16 cellular contexts compared by ENCODE assay signal in the genomic region with DNA sequence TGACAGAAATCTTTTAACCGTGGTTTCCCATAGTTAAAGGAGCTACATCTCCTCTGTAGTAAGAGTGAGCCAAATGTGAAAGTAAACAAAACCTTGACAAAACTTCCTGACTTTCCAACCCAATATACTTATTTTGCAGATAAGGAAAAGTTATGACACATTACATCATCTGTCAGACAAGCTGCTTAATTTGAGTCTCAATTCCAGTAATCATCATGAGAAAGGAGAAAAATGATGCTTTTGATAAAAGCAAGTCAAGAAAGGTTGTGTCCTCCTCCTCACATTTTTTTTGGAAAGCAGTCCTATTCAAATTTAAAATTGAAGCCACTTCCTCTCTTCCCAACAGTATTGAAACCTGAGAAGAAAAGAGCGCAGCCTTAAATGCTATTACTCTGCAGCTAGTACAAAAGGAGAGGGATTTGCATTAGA.
DNase-seq lines count a peak whose midpoint lies in the region; ATAC-seq, FAIRE-seq and TF ChIP-seq lines count a peak whose summit lies in the region.
"Had no signal": no experiment of that assay in that cellular context is flagged by ENCODE, and none has a peak within 500 bp of the region (broad histone marks: within the 10 kb centered on the region; RNA-seq: fewer than 3 reads in every experiment).

No MANE protein-coding gene starts in this region.

- no peaks in the 10 kb centered on the region for H4K20me1 ChIP-seq in HepG2 (ENCODE audit: insufficient read depth, low read length)

- H3K36me3 ChIP-seq in HEK293 (ENCODE audit: control insufficient read depth in 2 of 2, insufficient read depth in 1 of 2, low read length in 2 of 2): no peaks in the 10 kb centered on the region; a peak in 1 of 3 replicates
- no peaks in the 10 kb centered on the region for H3K36me3 ChIP-seq in neuronal stem cell (replicated peaks in 1 of 2; ENCODE audit: control insufficient read depth in 2 of 2, insufficient read depth in 2 of 2, low read length in 2 of 2)
- no peaks in the 10 kb centered on the region for H3K36me3 ChIP-seq in HepG2 (replicated peaks in 1 of 2; ENCODE audit: control insufficient read depth in 1 of 2, insufficient read depth in 2 of 2, low read length in 2 of 2)

- no peak overlapping the region for H4K91ac ChIP-seq in neuronal stem cell (ENCODE audit: low read depth, low read length, poor library complexity)

- H3K4ac ChIP-seq in neuronal stem cell (ENCODE audit: low read length): no peak overlapping the region

- H3K4me1 ChIP-seq in HEK293 (ENCODE audit: control insufficient read depth, insufficient read depth, low read length): peaks cover 12% of the 10 kb centered on the region
- H3K4me1 ChIP-seq in neuronal stem cell (ENCODE audit: control insufficient read depth in 2 of 2, insufficient read depth in 1 of 2, low read depth in 1 of 2, low read length in 2 of 2): peaks cover 5 to 13% of the 10 kb centered on the region in 2 donors
- no peaks in the 10 kb centered on the region for H3K4me1 ChIP-seq in HepG2 (ENCODE audit: insufficient read depth, low read length)

- no peak overlapping the region for H2BK5ac ChIP-seq in neuronal stem cell (ENCODE audit: low read length)

- H3K9me3 ChIP-seq in HEK293 (ENCODE audit: control insufficient read depth, insufficient read depth, low read depth, low read length) (no peaks in the 10 kb centered on the region), neuronal stem cell (replicated peaks in 1 of 2; ENCODE audit: control insufficient read depth in 2 of 2, insufficient read depth in 1 of 2, low read depth in 1 of 2, low read length in 2 of 2) (no peaks in the 10 kb centered on the region), HepG2 (ENCODE audit: low read length) (no peaks in the 10 kb centered on the region)

- CTCF ChIA-PET in HEK293 (lab: Yijun Ruan, JAX) (no interaction called here), HepG2 (lab: Yijun Ruan, JAX; ENCODE audit: low intra/inter-chr PET ratio, low total read pairs) (no interaction called here)

- no peak for TF ChIP-seq POLR2A in HepG2 (IDR thresholded peaks at IDR 0.05; ENCODE audit: insufficient read depth in 1 of 2, low read depth in 2 of 2, low read length in 2 of 2)

- H2AK5ac ChIP-seq in neuronal stem cell (ENCODE audit: low read depth, low read length): no peak overlapping the region

- no peak overlapping the region for H3K23ac ChIP-seq in neuronal stem cell (ENCODE audit: low read depth, low read length, poor library complexity)

- H3K4me3 ChIP-seq in HEK293 (ENCODE audit: low read depth, low read length): no peak overlapping the region
- no peak overlapping the region for H3K4me3 ChIP-seq in fibroblast of the aortic adventitia (ENCODE audit: low read depth, low read length)
- H3K4me3 ChIP-seq in neuronal stem cell (ENCODE audit: low read length in 2 of 2): peak overlapping the region in 1 of 2 donors; percentile 9
- no peak overlapping the region for H3K4me3 ChIP-seq in HepG2 (replicated peaks in 1 of 3; ENCODE audit: insufficient read depth in 1 of 3, low read depth in 2 of 3, low read length in 3 of 3)

- TF ChIP-seq CTCF in HEK293 (tag by site-specific recombination; IDR thresholded peaks at IDR 0.05): no peak
- TF ChIP-seq CTCF in fibroblast of the aortic adventitia (IDR thresholded peaks at IDR 0.05; ENCODE audit: insufficient read depth, low read length): no peak
- TF ChIP-seq CTCF in HepG2 (CRISPR knock-in tag; IDR thresholded peaks at IDR 0.05): no peak

- no peak for FAIRE-seq in HepG2 (lab: Jason Lieb, UNC)

- H2BK15ac ChIP-seq in neuronal stem cell (ENCODE audit: low read length): no peak overlapping the region

- no peak overlapping the region for H3K9ac ChIP-seq in neuronal stem cell (ENCODE audit: low read depth, low read length, poor library complexity)
- H3K9ac ChIP-seq in HepG2 (ENCODE audit: insufficient read depth, low read depth, low read length): no peak overlapping the region

- POLR2A ChIA-PET in HEK293 (lab: Yijun Ruan, JAX): no interaction called here
- POLR2A ChIA-PET in HepG2 (lab: Yijun Ruan, JAX): no interaction called here

- no peak overlapping the region for H2BK12ac ChIP-seq in neuronal stem cell (ENCODE audit: low read length)

- peak overlapping the region; percentile 81 for H2AFZ ChIP-seq in neuronal stem cell (ENCODE audit: low read length)
- H2AFZ ChIP-seq in HepG2 (ENCODE audit: low read length): no peak overlapping the region

- no CpG with 5 or more reads among the region's 2 CpGs for WGBS in neuronal stem cell (ENCODE audit: extremely low coverage in 2 of 2, insufficient read length in 2 of 2, insufficient replicate concordance in 1 of 2), 2 donors
- WGBS in HepG2 (ENCODE audit: low lambda C conversion rate): 4% methylated on average over 2 of the region's 2 CpGs

- H3K14ac ChIP-seq in neuronal stem cell (ENCODE audit: low read length): no peak overlapping the region

- ATAC-seq in HepG2: no peak
- ATAC-seq: activated CD4-positive, CD25-positive, alpha-beta regulatory T cell treated with anti-CD3 and anti-CD28 coated beads, Interleukin-2, amount 50 U/mL, for 24 hours; left cardiac atrium; naive thymus-derived CD4-positive, alpha-beta T cell; stimulated activated naive CD8-positive, alpha-beta T cell treated with anti-CD3 and anti-CD28 coated beads, Interleukin-15, amount 100 ng/mL, for 72 hours had no signal

- H3K4me2 ChIP-seq in neuronal stem cell (ENCODE audit: insufficient read depth, low read length, poor library complexity, severe bottlenecking) (no peak overlapping the region), HepG2 (ENCODE audit: low read depth, low read length) (no peak overlapping the region)

- H3K27me3 ChIP-seq in neuronal stem cell (ENCODE audit: control insufficient read depth in 3 of 3, insufficient read depth in 3 of 3, low read depth in 1 of 3, low read length in 3 of 3) (no peaks in the 10 kb centered on the region), HepG2 (ENCODE audit: control insufficient read depth in 1 of 2, insufficient read depth in 2 of 2, low read length in 2 of 2) (no peaks in the 10 kb centered on the region)

- no peaks in the 10 kb centered on the region for H3K79me1 ChIP-seq in neuronal stem cell (ENCODE audit: low read depth, low read length)

- H3K27ac ChIP-seq in HEK293 (ENCODE audit: extremely low read depth, low read depth, low read length) (peak overlapping the region; percentile 2; the same call in 1 of the 2 replicates), neuronal stem cell (replicated peaks; ENCODE audit: low read length) (no peak overlapping the region), HepG2 (ENCODE audit: extremely low read length, insufficient read depth, low read length) (no peak overlapping the region)
- H3K27ac ChIP-seq: C4-2B had no signal

- intact Hi-C loops in HepG2 (cut with micrococcal nuclease; ENCODE audit: unreplicated experiment): no loop called here

- H3K79me2 ChIP-seq in HepG2 (ENCODE audit: insufficient read depth, low read length): no peaks in the 10 kb centered on the region

- TF ChIP-seq EP300 in HepG2 (IDR thresholded peaks at IDR 0.05; ENCODE audit: low read depth in 2 of 2, low read length in 2 of 2) (no peak), HepG2 (CRISPR knock-in tag; IDR thresholded peaks at IDR 0.05; ENCODE audit: borderline replicate concordance) (no peak)

- no peak overlapping the region for H2BK120ac ChIP-seq in neuronal stem cell (ENCODE audit: low read depth, low read length)

- H3K18ac ChIP-seq in neuronal stem cell (ENCODE audit: low read length): no peak overlapping the region

- in situ Hi-C loops in HepG2 (cut with HindIII; ENCODE audit: extremely low pct_ligation_motif_present, low pct_unique_long_range_greater_than_20kb): no loop called here

- BruUV-seq in HepG2 (replicated peaks; lab: Mats Ljungman, UMichigan): no TSS peak

- DNase-seq in fibroblast of the aortic adventitia (ENCODE audit: low read depth) (peak; percentile 0), neuronal stem cell (ENCODE audit: low spot score) (no peak), inferior parietal cortex (ENCODE audit: extremely low spot score) (no peak), HepG2 (ENCODE audit: low spot score) (no peak)
- DNase-seq in activated CD4-positive, CD25-positive, alpha-beta regulatory T cell (lab: John Stamatoyannopoulos, UW): no peak
- DNase-seq: activated naive CD8-positive, alpha-beta T cell treated with anti-CD3 and anti-CD28 coated beads, Interleukin-2, amount 10 ng/mL, durations not matched to agents 7 days and 5 days; cortex of kidney; GDM1; left cardiac atrium; naive thymus-derived CD4-positive, alpha-beta T cell; NCI-H2171; stimulated activated naive CD8-positive, alpha-beta T cell treated with anti-CD3 and anti-CD28 coated beads, Interleukin-15, amount 100 ng/mL, for 72 hours had no signal

- TF ChIP-seq RAD21 in HepG2 (CRISPR knock-in tag; IDR thresholded peaks at IDR 0.05): no peak

- H4K8ac ChIP-seq in neuronal stem cell (ENCODE audit: low read depth, low read length): no peak overlapping the region

TF ChIP-seq in HEK293, 187 proteins besides CTCF, POLR2A, EP300 and RAD21 (continues in another document):
- TF ChIP-seq ZIC2 (tag by site-specific recombination; IDR thresholded peaks at IDR 0.05): no peak

TF ChIP-seq in PFSK-1, 5 proteins besides CTCF, POLR2A, EP300 and RAD21:
- TF ChIP-seq POLR2AphosphoS5 (IDR thresholded peaks at IDR 0.05; ENCODE audit: low read depth, low read length) (no peak), FOXP2 (optimal IDR thresholded peaks at IDR 0.05; ENCODE audit: borderline replicate concordance, extremely low read depth, extremely low read length, insufficient read depth) (no peak), TAF1 (IDR thresholded peaks at IDR 0.05; ENCODE audit: borderline replicate concordance, insufficient read depth, low read length) (peak; percentile 57; the same call in 1 of the 2 replicates), SIN3A (IDR thresholded peaks at IDR 0.05; ENCODE audit: borderline replicate concordance, insufficient read depth, low read length) (no peak)

TF ChIP-seq in HepG2, 621 proteins besides CTCF, POLR2A, EP300 and RAD21 (continues in another document):
- no peak for TF ChIP-seq CAMTA2 (CRISPR knock-in tag; IDR thresholded peaks at IDR 0.05; ENCODE audit: borderline replicate concordance)
- no peak for TF ChIP-seq ZNF569 (CRISPR knock-in tag; IDR thresholded peaks at IDR 0.05; ENCODE audit: borderline replicate concordance)
- TF ChIP-seq, protein P1, sequence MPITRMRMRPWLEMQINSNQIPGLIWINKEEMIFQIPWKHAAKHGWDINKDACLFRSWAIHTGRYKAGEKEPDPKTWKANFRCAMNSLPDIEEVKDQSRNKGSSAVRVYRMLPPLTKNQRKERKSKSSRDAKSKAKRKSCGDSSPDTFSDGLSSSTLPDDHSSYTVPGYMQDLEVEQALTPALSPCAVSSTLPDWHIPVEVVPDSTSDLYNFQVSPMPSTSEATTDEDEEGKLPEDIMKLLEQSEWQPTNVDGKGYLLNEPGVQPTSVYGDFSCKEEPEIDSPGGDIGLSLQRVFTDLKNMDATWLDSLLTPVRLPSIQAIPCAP (CRISPR knock-in tag; IDR thresholded peaks at IDR 0.05; ENCODE audit: low read depth): no peak
- no peak for TF ChIP-seq CBX5 (CRISPR knock-in tag; IDR thresholded peaks at IDR 0.05; ENCODE audit: borderline replicate concordance)
